In the genomic region with DNA sequence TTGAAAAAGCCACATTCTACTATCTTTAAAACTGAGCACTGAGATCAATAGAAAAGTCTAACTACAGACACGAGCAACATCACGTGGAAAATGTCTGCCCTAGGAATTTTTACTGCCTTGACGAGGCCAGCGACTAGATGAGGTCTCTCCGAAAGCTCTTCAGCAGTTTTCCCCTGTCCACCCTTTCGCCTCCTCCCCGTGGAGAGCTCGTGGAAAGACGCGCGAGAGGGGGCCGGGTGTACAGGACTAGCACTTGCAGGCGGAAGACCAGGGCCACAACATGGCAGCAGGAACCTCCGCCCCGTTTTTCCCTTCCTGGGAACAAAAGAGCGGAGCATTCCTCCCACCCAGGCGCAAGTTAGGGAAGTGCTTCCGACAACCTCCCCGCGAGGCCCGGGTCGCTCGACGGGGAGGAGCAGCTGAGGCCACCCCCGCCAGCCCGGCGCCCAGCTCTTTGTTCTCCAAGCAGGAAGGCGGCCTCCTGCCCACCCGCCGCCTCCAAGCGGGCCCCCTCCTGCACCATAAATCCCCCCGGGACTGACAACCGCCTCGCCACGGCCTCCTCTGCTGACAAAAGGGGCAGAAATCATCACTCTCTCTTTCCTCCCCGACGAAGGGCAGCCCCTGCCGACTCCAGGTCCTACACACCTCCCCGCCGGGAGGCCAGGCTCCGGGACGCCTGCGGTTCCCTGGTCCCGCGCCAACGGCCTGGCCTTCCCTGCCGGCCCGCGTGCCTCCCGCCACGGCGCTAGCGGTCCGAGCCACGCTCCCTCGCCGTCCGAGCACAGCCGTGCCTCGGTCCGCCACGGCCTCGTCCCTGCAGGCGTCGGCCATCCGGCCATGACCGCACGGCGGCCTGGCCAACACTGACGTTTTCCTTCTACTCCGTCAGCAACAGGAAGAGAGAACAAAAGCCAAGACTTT, we compare ENCODE assay signal across 8 cellular contexts. TPM values are rescaled to one million over a fixed set of nuclear protein-coding genes. Genes with fewer than 3 reads are reported as not detected.
DNase-seq lines count a peak whose midpoint lies in the region.

No MANE protein-coding gene starts in this region.

- peak overlapping the region; percentile 88 to 100 for H3K4me3 ChIP-seq in esophagus (ENCODE audit: low read depth in 1 of 2, low read length in 2 of 2)
- peak overlapping the region; percentile 59 for H3K4me3 ChIP-seq in mucosa of stomach (ENCODE audit: low read length)

- H3K36me3 ChIP-seq in esophagus (ENCODE audit: control insufficient read depth in 2 of 2, insufficient read depth in 2 of 2, low read length in 1 of 2) (peaks cover 5 to 13% of the 10 kb centered on the region in 2 donors), mucosa of stomach (ENCODE audit: control insufficient read depth, insufficient read depth, low read length) (peaks cover 21% of the 10 kb centered on the region)

- H3K27me3 ChIP-seq in esophagus (ENCODE audit: control insufficient read depth in 1 of 2, insufficient read depth in 2 of 2, low read length in 2 of 2) (no peaks in the 10 kb centered on the region), mucosa of stomach (ENCODE audit: control insufficient read depth, insufficient read depth, low read length) (no peaks in the 10 kb centered on the region)

- H3K9me3 ChIP-seq in esophagus (ENCODE audit: control insufficient read depth in 2 of 2, insufficient read depth in 1 of 2, low read depth in 1 of 2, low read length in 1 of 2), result no peaks in the 10 kb centered on the region
- H3K9me3 ChIP-seq in mucosa of stomach (ENCODE audit: control insufficient read depth, low read length), result no peaks in the 10 kb centered on the region

- peak overlapping the region; percentile 99 for H3K9ac ChIP-seq in mucosa of stomach (ENCODE audit: low read length)

- DNase-seq in EH (ENCODE audit: low read depth), result peak; percentile 74
- DNase-seq in HCEC 1CT, result peak; percentile 57
- peak; percentile 37 for DNase-seq in NCI-H2227 treated with DMSO at 0.1 percent for 48 hours (lab: John Stamatoyannopoulos, UW)
- peak; percentile 25 for DNase-seq in activated T-cell treated with anti-CD3 and anti-CD28 coated beads for 4 hours
- peak; percentile 20 to 49 for DNase-seq in stimulated activated CD8-positive, alpha-beta memory T cell treated with anti-CD3 and anti-CD28 coated beads, Interleukin-7, amount 100 ng/mL, for 4 hours (ENCODE audit: low read depth in 2 of 2)
- no peak for DNase-seq in NCI-H128 (lab: John Stamatoyannopoulos, UW; ENCODE audit: unreplicated experiment)

- peak overlapping the region; percentile 99 for H3K27ac ChIP-seq in esophagus (ENCODE audit: low read depth in 2 of 2, low read length in 1 of 2)

- 0 to 1% methylated on average over 66 to 71 of the region's 71 CpGs for WGBS in esophagus, 2 donors

- H3K4me1 ChIP-seq in esophagus (ENCODE audit: control insufficient read depth in 2 of 2, insufficient read depth in 2 of 2, low read length in 1 of 2) (no peaks in the 10 kb centered on the region), mucosa of stomach (ENCODE audit: control insufficient read depth, insufficient read depth, low read length) (peaks cover 21% of the 10 kb centered on the region)

RNA-seq across cellular contexts. Expression of a gene that starts 0.8 kb away (rescaled TPM):
- 100 to 1,000 TPM; 256 to 324 TPM for polyA plus RNA-seq in esophagus

RNA-seq across cellular contexts. Expression of a gene that starts 50.0 kb away (rescaled TPM):
- 10 to 100 TPM; 16.1 to 30.4 TPM for polyA plus RNA-seq in esophagus

RNA-seq across cellular contexts. Expression of a gene that starts 56.8 kb away (rescaled TPM):
- polyA plus RNA-seq in esophagus, result 10 to 100 TPM; 11.1 to 15.9 TPM
